31 cellular contexts compared by ENCODE assay signal in the genomic region with DNA sequence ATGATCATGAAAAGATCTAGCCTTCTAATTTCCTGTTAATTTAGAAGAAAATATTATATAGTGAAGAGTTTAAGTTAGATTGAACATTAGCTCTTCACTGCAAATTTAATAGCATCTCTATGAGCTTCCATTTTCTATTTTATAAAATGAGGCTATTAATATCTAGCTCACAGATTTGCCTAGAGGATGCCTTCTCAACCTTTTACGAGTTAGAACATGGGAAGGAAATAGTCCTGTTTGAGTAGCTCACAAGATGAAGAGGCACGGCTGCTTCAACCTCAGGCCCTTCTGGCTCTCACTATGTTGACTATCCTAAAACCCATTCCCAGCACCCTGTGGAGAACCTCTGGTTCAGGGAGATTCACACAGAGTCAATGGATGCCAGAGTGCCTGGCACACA.
"Had no signal": no experiment of that assay in that cellular context is flagged by ENCODE, and none has a peak within 500 bp of the region (broad histone marks: within the 10 kb centered on the region; RNA-seq: fewer than 3 reads in every experiment).

No MANE protein-coding gene starts in this region.

- H3K9me3 ChIP-seq: MG63, SJCRH30 had no signal

- DNase-seq: activated CD4-positive, alpha-beta memory T cell treated with anti-CD3 and anti-CD28 coated beads for 36 hours; activated CD4-positive, alpha-beta T cell treated with anti-CD3 and anti-CD28 coated beads for 36 hours; activated CD4-positive, alpha-beta T cell treated with anti-CD3 and anti-CD28 coated beads, Interleukin-2, amount 10 ng/mL, durations not matched to agents 7 days and 5 days; activated CD8-positive, alpha-beta memory T cell treated with anti-CD3 and anti-CD28 coated beads, Interleukin-2, amount 50 U/mL, for 4 hours; activated effector memory CD4-positive, alpha-beta T cell treated with Interleukin-2 at 50 U/mL for 16 hours; activated naive CD4-positive, alpha-beta T cell treated with anti-CD3 and anti-CD28 coated beads, Interleukin-2, amount 10 ng/mL, durations not matched to agents 7 days and 5 days; activated naive CD8-positive, alpha-beta T cell treated with anti-CD3 and anti-CD28 coated beads, Interleukin-2, amount 50 U/mL, for 24 hours; activated T-cell treated with anti-CD3 and anti-CD28 coated beads for 4 hours; activated T-cell treated with anti-CD3 and anti-CD28 coated beads, Interleukin-2, amount 50 U/mL, for 48 hours; brain microvascular endothelial cell; central memory CD4-positive, alpha-beta T cell; Kasumi-1; KBM-7; MG63; NCI-H1048; NCI-H1105 treated with DMSO at 0.1 percent for 48 hours; NCI-H1436; NCI-H1694; NCI-H1930; NCI-H2107; NCI-H226; NCI-H510A; NCI-H526 treated with DMSO at 0.1 percent for 48 hours; NCI-H774; SHP77; SJCRH30; T1000; WERI-Rb-1 had no signal

- H3K4me1 Mint-ChIP-seq: activated CD4-positive, alpha-beta T cell treated with anti-CD3 and anti-CD28 coated beads for 36 hours; activated CD4-positive, alpha-beta T cell treated with anti-CD3 and anti-CD28 coated beads, Interleukin-2, amount 10 ng/mL, durations not matched to agents 7 days and 5 days; activated naive CD4-positive, alpha-beta T cell treated with anti-CD3 and anti-CD28 coated beads, Interleukin-2, amount 10 ng/mL, durations not matched to agents 7 days and 5 days; activated naive CD8-positive, alpha-beta T cell treated with anti-CD3 and anti-CD28 coated beads, Interleukin-2, amount 50 U/mL, for 24 hours had no signal

- H3K27ac ChIP-seq: brain microvascular endothelial cell, SJCRH30, SK-N-MC, WERI-Rb-1 had no signal

- H3K36me3 Mint-ChIP-seq: activated CD4-positive, alpha-beta memory T cell treated with anti-CD3 and anti-CD28 coated beads for 36 hours; activated naive CD4-positive, alpha-beta T cell treated with anti-CD3 and anti-CD28 coated beads, Interleukin-2, amount 10 ng/mL, durations not matched to agents 7 days and 5 days; activated naive CD8-positive, alpha-beta T cell had no signal

- H3K4me3 Mint-ChIP-seq: activated CD4-positive, alpha-beta memory T cell treated with anti-CD3 and anti-CD28 coated beads for 36 hours; activated CD4-positive, alpha-beta T cell treated with anti-CD3 and anti-CD28 coated beads for 36 hours; activated CD4-positive, alpha-beta T cell treated with anti-CD3 and anti-CD28 coated beads, Interleukin-2, amount 10 ng/mL, durations not matched to agents 7 days and 5 days; activated naive CD4-positive, alpha-beta T cell treated with anti-CD3 and anti-CD28 coated beads, Interleukin-2, amount 10 ng/mL, durations not matched to agents 7 days and 5 days; activated naive CD8-positive, alpha-beta T cell; activated naive CD8-positive, alpha-beta T cell treated with anti-CD3 and anti-CD28 coated beads, Interleukin-2, amount 50 U/mL, for 24 hours had no signal

- H3K27ac Mint-ChIP-seq: activated CD4-positive, alpha-beta memory T cell treated with anti-CD3 and anti-CD28 coated beads for 36 hours; activated CD4-positive, alpha-beta T cell treated with anti-CD3 and anti-CD28 coated beads for 36 hours; activated CD4-positive, alpha-beta T cell treated with anti-CD3 and anti-CD28 coated beads, Interleukin-2, amount 10 ng/mL, durations not matched to agents 7 days and 5 days; activated naive CD4-positive, alpha-beta T cell treated with anti-CD3 and anti-CD28 coated beads, Interleukin-2, amount 10 ng/mL, durations not matched to agents 7 days and 5 days; activated naive CD8-positive, alpha-beta T cell; activated naive CD8-positive, alpha-beta T cell treated with anti-CD3 and anti-CD28 coated beads, Interleukin-2, amount 50 U/mL, for 24 hours had no signal

- H3K4me3 ChIP-seq: MG63, SJCRH30, SK-N-MC had no signal

- H3K4me1 ChIP-seq: SJCRH30 had no signal

- H3K27me3 ChIP-seq: brain microvascular endothelial cell, MG63, SJCRH30 had no signal

- ATAC-seq: activated CD4-positive, alpha-beta T cell treated with anti-CD3 and anti-CD28 coated beads for 36 hours; activated naive CD8-positive, alpha-beta T cell treated with anti-CD3 and anti-CD28 coated beads, Interleukin-2, amount 50 U/mL, for 24 hours; Panc1 had no signal

- H3K9me3 Mint-ChIP-seq: activated CD4-positive, alpha-beta memory T cell treated with anti-CD3 and anti-CD28 coated beads for 36 hours; activated CD4-positive, alpha-beta T cell treated with anti-CD3 and anti-CD28 coated beads, Interleukin-2, amount 10 ng/mL, durations not matched to agents 7 days and 5 days; activated naive CD4-positive, alpha-beta T cell treated with anti-CD3 and anti-CD28 coated beads, Interleukin-2, amount 10 ng/mL, durations not matched to agents 7 days and 5 days; activated naive CD8-positive, alpha-beta T cell treated with anti-CD3 and anti-CD28 coated beads, Interleukin-2, amount 50 U/mL, for 24 hours had no signal

- H3K36me3 ChIP-seq: brain microvascular endothelial cell, MG63, SJCRH30, WERI-Rb-1 had no signal

- H3K27me3 Mint-ChIP-seq: activated CD4-positive, alpha-beta T cell treated with anti-CD3 and anti-CD28 coated beads for 36 hours; activated CD4-positive, alpha-beta T cell treated with anti-CD3 and anti-CD28 coated beads, Interleukin-2, amount 10 ng/mL, durations not matched to agents 7 days and 5 days; activated naive CD4-positive, alpha-beta T cell treated with anti-CD3 and anti-CD28 coated beads, Interleukin-2, amount 10 ng/mL, durations not matched to agents 7 days and 5 days had no signal
